Comparison of ENCODE assay signal across 12 cellular contexts in the genomic region with DNA sequence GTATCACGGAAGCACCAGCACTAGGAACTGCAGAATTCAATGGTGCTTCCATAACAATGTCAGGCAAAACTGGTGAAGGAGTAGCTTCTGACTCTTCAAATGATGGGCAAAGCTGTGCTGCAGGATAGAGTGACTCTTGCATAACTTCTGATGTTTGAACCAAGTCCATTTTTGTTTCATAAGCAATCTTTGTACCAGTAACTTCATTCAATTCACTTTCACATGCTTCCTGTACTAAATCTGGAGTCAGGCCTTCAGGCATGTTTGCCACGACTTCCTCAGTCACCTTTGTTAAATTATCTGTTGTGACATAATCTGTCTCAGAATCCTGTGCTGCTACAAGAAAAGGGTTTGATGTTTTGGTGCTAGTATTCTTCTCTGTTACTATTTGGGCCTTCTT. TPM values are rescaled to one million over a fixed set of nuclear protein-coding genes. Genes with fewer than 3 reads are reported as not detected.
DNase-seq lines count a peak whose midpoint lies in the region; ATAC-seq, FAIRE-seq and TF ChIP-seq lines count a peak whose summit lies in the region.
"Had no signal": no experiment of that assay in that cellular context is flagged by ENCODE, and none has a peak within 500 bp of the region (broad histone marks: within the 10 kb centered on the region; RNA-seq: fewer than 3 reads in every experiment).

No MANE protein-coding gene starts in this region.

- H3F3A ChIP-seq in neural progenitor cell (ENCODE audit: low read depth) = peaks cover 13% of the 10 kb centered on the region

- no peak overlapping the region for H3K4me3 Mint-ChIP-seq in T-cell
- H3K4me3 Mint-ChIP-seq in neural progenitor cell = no peak overlapping the region

- H3K9me3 ChIP-seq in A549 = no peaks in the 10 kb centered on the region
- H3K9me3 ChIP-seq in gastroesophageal sphincter = no peaks in the 10 kb centered on the region
- H3K9me3 ChIP-seq in neural progenitor cell (ENCODE audit: low read depth) = no peaks in the 10 kb centered on the region
- H3K9me3 ChIP-seq: pancreas, vagina had no signal

- TF ChIP-seq EP300 in A549 (IDR thresholded peaks at IDR 0.05) = no peak
- TF ChIP-seq EP300 in gastroesophageal sphincter (IDR thresholded peaks at IDR 0.05) = no peak

- TF ChIP-seq RAD21 in A549 (conservative IDR thresholded peaks at IDR 0.05 in 1 of 2, IDR thresholded peaks at IDR 0.05 in 1 of 2) = no peak

- TF ChIP-seq CTCF in A549 (IDR thresholded peaks at IDR 0.05) = no peak
- no peak for TF ChIP-seq CTCF in gastroesophageal sphincter (IDR thresholded peaks at IDR 0.05)
- no peak for TF ChIP-seq CTCF in neural progenitor cell (IDR thresholded peaks at IDR 0.05)

- H3K27ac ChIP-seq in A549 (no peak overlapping the region), gastroesophageal sphincter (peak overlapping the region in 2 of 4 donors; percentile 21 to 36), neural progenitor cell (no peak overlapping the region)
- H3K27ac ChIP-seq: pancreas, vagina had no signal

- H3K79me2 ChIP-seq in neural progenitor cell (ENCODE audit: low read depth) = peaks cover 100% of the 10 kb centered on the region

- H3K36me3 Mint-ChIP-seq in T-cell (peaks cover 8% of the 10 kb centered on the region), neural progenitor cell (peaks cover 16% of the 10 kb centered on the region)

- FAIRE-seq in A549 (lab: Jason Lieb, UNC) = no peak
- FAIRE-seq in H54 (lab: Jason Lieb, UNC) = peak; percentile 86
- FAIRE-seq: islet of Langerhans, pancreas had no signal

- 68% methylated on average over 2 of the region's 2 CpGs for WGBS in A549 (ENCODE audit: missing lambda C conversion rate)
- 30% methylated on average over 2 of the region's 2 CpGs for WGBS in gastroesophageal sphincter (ENCODE audit: low coverage in 1 of 2), 2 donors

- H3K4me2 ChIP-seq in A549 (no peak overlapping the region), neural progenitor cell (no peak overlapping the region)

- H3K4me1 Mint-ChIP-seq in T-cell = peaks cover 6 to 11% (median 11%) of the 10 kb centered on the region in 3 donors
- H3K4me1 Mint-ChIP-seq in neural progenitor cell = no peaks in the 10 kb centered on the region

- H3K9ac ChIP-seq in neural progenitor cell = no peak overlapping the region

- H3K27me3 Mint-ChIP-seq in T-cell = no peaks in the 10 kb centered on the region
- H3K27me3 Mint-ChIP-seq in neural progenitor cell (ENCODE audit: insufficient read depth, low read depth) = peaks cover 2% of the 10 kb centered on the region

- H3K27me3 ChIP-seq in gastroesophageal sphincter (no peaks in the 10 kb centered on the region), neural progenitor cell (no peaks in the 10 kb centered on the region)
- H3K27me3 ChIP-seq: pancreas, vagina had no signal

- no peak overlapping the region for H2AFZ ChIP-seq in neural progenitor cell (replicated peaks)

- H3K27ac Mint-ChIP-seq in T-cell (no peak overlapping the region), neural progenitor cell (no peak overlapping the region)

- DNase-seq in A549 (ENCODE audit: low read depth in 1 of 2, low spot score in 1 of 2) (no peak), H54 (ENCODE audit: insufficient read length, low spot score) (no peak), T-cell (no peak), cerebellar nuclear complex (lab: John Stamatoyannopoulos, UW) (no peak), neural progenitor cell (ENCODE audit: low spot score) (no peak)
- no peak for DNase-seq in activated effector memory CD4-positive, alpha-beta T cell treated with Interleukin-2 at 50 U/mL for 16 hours
- DNase-seq: NCI-H510A treated with DMSO at 0.1 percent for 48 hours, pancreas had no signal

- TF ChIP-seq POLR2A in A549 (IDR thresholded peaks at IDR 0.05; ENCODE audit: low read length) = no peak
- no peak for TF ChIP-seq POLR2A in H54 (IDR thresholded peaks at IDR 0.05; ENCODE audit: low read depth, low read length)
- no peak for TF ChIP-seq POLR2A in gastroesophageal sphincter (IDR thresholded peaks at IDR 0.05)

- H3K36me3 ChIP-seq in gastroesophageal sphincter (no peaks in the 10 kb centered on the region), neural progenitor cell (peaks cover 3% of the 10 kb centered on the region)
- H3K36me3 ChIP-seq: pancreas, vagina had no signal

- H3K4me1 ChIP-seq in A549 = peaks cover 49% of the 10 kb centered on the region
- H3K4me1 ChIP-seq in gastroesophageal sphincter = peaks cover 28 to 94% (median 37%) of the 10 kb centered on the region in 3 donors
- H3K4me1 ChIP-seq in neural progenitor cell = peaks cover 6% of the 10 kb centered on the region

- H3K9me3 Mint-ChIP-seq in T-cell = no peaks in the 10 kb centered on the region
- peaks cover 7% of the 10 kb centered on the region for H3K9me3 Mint-ChIP-seq in neural progenitor cell

- CTCF ChIA-PET in A549 (lab: Yijun Ruan, JAX) (interaction anchor here (0.8 to 3.7 kb wide), 5 partner anchors 11 to 149 kb away, joined by 4 to 24 read pairs (median 5); no protein-coding TSS in a partner anchor), T-cell (lab: Charles Lee) (interaction anchor here (0.8 to 1.1 kb wide), 2 partner anchors 9 to 142 kb away, joined by 4 to 5 read pairs; no protein-coding TSS in a partner anchor)

- no peak overlapping the region for H3K4me3 ChIP-seq in A549
- no peak overlapping the region for H3K4me3 ChIP-seq in gastroesophageal sphincter
- no peak overlapping the region for H3K4me3 ChIP-seq in neural progenitor cell
- H3K4me3 ChIP-seq: pancreas, vagina had no signal

- POLR2A ChIA-PET in A549 (lab: Yijun Ruan, JAX) (interaction anchor here (1.8 kb wide), 1 partner anchor 24 kb away, joined by 5 read pairs; a partner anchor contains a TSS), T-cell (lab: Charles Lee) (interaction anchor here (1.1 to 1.5 kb wide), 3 partner anchors 16 to 27 kb away, joined by 3 to 4 read pairs (median 4); no protein-coding TSS in a partner anchor)

- ATAC-seq in A549 = peak; percentile 23 to 27; a peak in 3 of 6 replicates
- peak; percentile 41 to 73 (median 52) for ATAC-seq in T-cell (replicated peaks in 1 of 4)
- ATAC-seq in gastroesophageal sphincter = peak; percentile 67
- ATAC-seq in HG02571 (IDR thresholded peaks at IDR 0.05; ENCODE audit: unreplicated experiment) = no peak

- H4K20me1 ChIP-seq in neural progenitor cell (ENCODE audit: low read depth) = peaks cover 36% of the 10 kb centered on the region

TF ChIP-seq in A549, 52 proteins besides CTCF, POLR2A, EP300 and RAD21:
- TF ChIP-seq TP53 (CRISPR knock-in tag; IDR thresholded peaks at IDR 0.05) (no peak), CEBPB (IDR thresholded peaks at IDR 0.05) (peak; percentile 10 to 31; a peak in 2 of 4 replicates), HOXB13 (CRISPR knock-in tag; IDR thresholded peaks at IDR 0.05; ENCODE audit: low read depth) (no peak), RFX5 (IDR thresholded peaks at IDR 0.05) (no peak), JUN (IDR thresholded peaks at IDR 0.05) (no peak)

RNA-seq across cellular contexts. Expression of a gene that starts 24.0 kb away (rescaled TPM):
- polyA plus RNA-seq in A549 (2011; rRNA removed) (302 and 336 TPM in 2 replicates), A549 (2017; fragmentation: RNase III; extraction: RNeasy Plus Mini Kit Qiagen cat#74134 plus additional on column Dnase treatment) (367 to 403 TPM (median 394 TPM) in 3 replicates)
- 195 and 217 TPM in 2 replicates for polyA plus RNA-seq in A549 (2012; cell fraction: cytosol; rRNA removed)
- 194 and 224 TPM in 2 replicates for polyA plus RNA-seq in A549 (2012; cell fraction: nucleus; rRNA removed)
- polyA minus RNA-seq in A549 (2011; rRNA and poly(A)+ RNA removed) = 164 and 187 TPM in 2 replicates
- total RNA-seq in T-cell (10 to 100 TPM; 66.3 to 77.1 (median 75.4) TPM), gastroesophageal sphincter (100 to 1,000 TPM; 216 to 304 (median 228) TPM), neural progenitor cell (ENCODE audit: low replicate concordance) (112 and 157 TPM in 2 replicates)
